Comparison of ENCODE assay signal across 8 cellular contexts in the genomic region with DNA sequence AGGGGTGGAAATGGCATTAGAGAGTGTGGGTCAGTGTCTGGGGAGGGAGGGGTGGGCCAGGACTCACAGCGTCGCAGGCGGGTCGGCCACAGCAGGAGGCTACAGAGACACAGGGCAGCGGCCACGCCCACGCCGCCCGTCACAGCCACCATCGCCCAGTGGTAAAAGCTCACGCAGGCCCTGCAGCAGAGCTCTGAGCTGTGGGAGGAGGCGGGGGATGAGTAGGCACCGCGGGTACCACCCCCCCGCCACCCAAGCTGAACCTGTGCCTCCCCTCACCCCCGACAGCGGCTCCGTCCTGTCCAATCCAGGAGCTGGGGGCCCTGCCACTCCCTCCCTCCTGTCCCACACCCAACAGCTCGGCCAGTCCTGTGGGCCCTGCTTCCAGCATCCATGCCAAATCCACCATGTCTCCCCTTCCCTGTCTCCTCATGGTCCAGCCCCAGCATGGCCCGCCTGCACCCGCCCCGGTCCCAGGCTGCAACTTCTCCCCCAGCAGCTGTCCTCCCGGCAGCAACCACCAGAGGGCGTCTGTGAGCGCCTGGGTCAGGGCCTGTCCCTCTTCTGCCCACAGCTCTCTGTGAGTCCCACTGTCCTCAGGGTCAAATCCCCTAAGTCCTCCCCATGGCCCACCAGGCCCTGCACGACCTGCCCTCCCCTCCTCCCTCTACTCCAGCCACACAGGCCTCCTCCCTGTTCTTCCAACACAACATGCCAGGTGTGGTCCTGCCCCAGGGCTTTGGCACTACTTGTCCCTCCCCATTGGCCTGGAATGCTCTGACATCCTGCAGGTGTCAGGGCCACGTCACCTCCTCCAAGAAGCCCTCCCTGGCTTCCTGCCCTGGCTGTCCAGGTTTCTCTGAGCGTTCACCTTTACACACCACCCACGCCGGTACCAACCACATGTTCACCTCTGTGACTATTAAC. TPM values are rescaled to one million over a fixed set of nuclear protein-coding genes. Genes with fewer than 3 reads are reported as not detected.
DNase-seq lines count a peak whose midpoint lies in the region; ATAC-seq and TF ChIP-seq lines count a peak whose summit lies in the region.

No MANE protein-coding gene starts in this region.

- no peaks in the 10 kb centered on the region for H3K9me3 ChIP-seq in esophagus muscularis mucosa

- H3K36me3 ChIP-seq in esophagus muscularis mucosa = peaks cover 0 to 57% (median 48%) of the 10 kb centered on the region in 4 donors

- no peak for TF ChIP-seq EP300 in esophagus muscularis mucosa (IDR thresholded peaks at IDR 0.05)

- no peaks in the 10 kb centered on the region for H3K27me3 Mint-ChIP-seq in activated T-cell treated with anti-CD3 and anti-CD28 coated beads, Interleukin-2, amount 50 U/mL, for 72 hours (ENCODE audit: low read depth)
- no peaks in the 10 kb centered on the region for H3K27me3 Mint-ChIP-seq in nephron (ENCODE audit: low read depth)

- no peak overlapping the region for H3K27ac ChIP-seq in esophagus muscularis mucosa (replicated peaks in 1 of 4)

- TF ChIP-seq CTCF in esophagus muscularis mucosa (IDR thresholded peaks at IDR 0.05) (peak; percentile 94 to 99 (median 95)), nephron (IDR thresholded peaks at IDR 0.05; ENCODE audit: unreplicated experiment in 3 of 3) (peak; percentile 81 to 88 (median 87))

- H3K4me3 Mint-ChIP-seq in activated T-cell treated with anti-CD3 and anti-CD28 coated beads, Interleukin-2, amount 50 U/mL, for 72 hours = no peak overlapping the region
- no peak overlapping the region for H3K4me3 Mint-ChIP-seq in nephron

- DNase-seq in NCI-H510A treated with DMSO at 0.1 percent for 48 hours (lab: John Stamatoyannopoulos, UW) (peak; percentile 17), NCI-H510A (lab: John Stamatoyannopoulos, UW) (no peak), OCI-M1 (lab: John Stamatoyannopoulos, UW) (peak; percentile 72), esophagus muscularis mucosa (ENCODE audit: extremely low spot score) (no peak)
- peak; percentile 80 to 88 for DNase-seq in activated T-cell treated with anti-CD3 and anti-CD28 coated beads, Interleukin-2, amount 50 U/mL, for 72 hours
- peak; percentile 64 for DNase-seq in stimulated activated naive CD4-positive, alpha-beta T cell treated with Interleukin-2 at 50 U/mL for 16 hours (lab: John Stamatoyannopoulos, UW)

- intact Hi-C loops in esophagus muscularis mucosa (cut with DNase I) = loop anchor here (1.0 to 5.0 kb wide), 2 partner anchors 73 to 162 kb away; a partner anchor contains a TSS

- WGBS in esophagus muscularis mucosa = 45% methylated on average over 14 of the region's 30 CpGs

- H3K4me1 Mint-ChIP-seq in activated T-cell treated with anti-CD3 and anti-CD28 coated beads, Interleukin-2, amount 50 U/mL, for 72 hours (ENCODE audit: low read depth) = peaks cover 12% of the 10 kb centered on the region
- no peaks in the 10 kb centered on the region for H3K4me1 Mint-ChIP-seq in nephron

- ATAC-seq in activated T-cell treated with anti-CD3 and anti-CD28 coated beads, Interleukin-2, amount 50 U/mL, for 72 hours (replicated peaks in 1 of 2) = peak; percentile 68 to 77
- ATAC-seq in GM21515 (IDR thresholded peaks at IDR 0.05; ENCODE audit: unreplicated experiment) = no peak

- no peak overlapping the region for H3K4me3 ChIP-seq in esophagus muscularis mucosa

- no peak overlapping the region for H3K27ac Mint-ChIP-seq in activated T-cell treated with anti-CD3 and anti-CD28 coated beads, Interleukin-2, amount 50 U/mL, for 72 hours
- H3K27ac Mint-ChIP-seq in nephron = no peak overlapping the region

- H3K36me3 Mint-ChIP-seq in activated T-cell treated with anti-CD3 and anti-CD28 coated beads, Interleukin-2, amount 50 U/mL, for 72 hours (ENCODE audit: insufficient read depth in 2 of 2) = peaks cover 0 to 8% of the 10 kb centered on the region in 2 donors
- H3K36me3 Mint-ChIP-seq in nephron (ENCODE audit: low read depth) = peaks cover 5% of the 10 kb centered on the region

- H3K27me3 ChIP-seq in esophagus muscularis mucosa = no peaks in the 10 kb centered on the region

- TF ChIP-seq POLR2A in esophagus muscularis mucosa (IDR thresholded peaks at IDR 0.05; ENCODE audit: low read depth) = no peak

- peaks cover 0 to 27% (median 11%) of the 10 kb centered on the region in 4 donors for H3K4me1 ChIP-seq in esophagus muscularis mucosa

- H3K9me3 Mint-ChIP-seq in activated T-cell treated with anti-CD3 and anti-CD28 coated beads, Interleukin-2, amount 50 U/mL, for 72 hours = no peaks in the 10 kb centered on the region
- no peaks in the 10 kb centered on the region for H3K9me3 Mint-ChIP-seq in nephron

RNA-seq across cellular contexts. Expression of a gene that starts 6.0 kb away (rescaled TPM):
- 10 to 100 TPM in 1 of 2 donors, 1 to 10 TPM in 1; 4.6 to 10.7 TPM for total RNA-seq in activated T-cell treated with anti-CD3 and anti-CD28 coated beads, Interleukin-2, amount 50 U/mL, for 72 hours
- not detected for total RNA-seq in esophagus muscularis mucosa

RNA-seq across cellular contexts. Expression of a gene that starts 12.4 kb away (rescaled TPM):
- 10 to 100 TPM; 50.8 to 69.9 TPM for total RNA-seq in activated T-cell treated with anti-CD3 and anti-CD28 coated beads, Interleukin-2, amount 50 U/mL, for 72 hours
- 10 to 100 TPM; 28.2 to 87.0 (median 62.4) TPM for total RNA-seq in esophagus muscularis mucosa

RNA-seq across cellular contexts. Expression of a gene that starts 27.7 kb away (rescaled TPM):
- total RNA-seq in activated T-cell treated with anti-CD3 and anti-CD28 coated beads, Interleukin-2, amount 50 U/mL, for 72 hours = 10 to 100 TPM; 68.9 to 78.3 TPM
- 100 to 1,000 TPM; 136 to 202 (median 161) TPM for total RNA-seq in esophagus muscularis mucosa

RNA-seq across cellular contexts. Expression of a gene that starts 38.9 kb away (rescaled TPM):
- total RNA-seq in activated T-cell treated with anti-CD3 and anti-CD28 coated beads, Interleukin-2, amount 50 U/mL, for 72 hours = 10 to 100 TPM; 66.2 to 85.9 TPM
- 10 to 100 TPM; 15.8 to 41.2 (median 31.4) TPM for total RNA-seq in esophagus muscularis mucosa

RNA-seq across cellular contexts. Expression of a gene that starts 40.3 kb away (rescaled TPM):
- total RNA-seq in activated T-cell treated with anti-CD3 and anti-CD28 coated beads, Interleukin-2, amount 50 U/mL, for 72 hours = 1 to 10 TPM in 1 of 2 donors, under 1 TPM in 1; 0.65 to 1.1 TPM
- total RNA-seq in esophagus muscularis mucosa = 10 to 100 TPM in 1 of 4 donors, 1 to 10 TPM in 3; 4.1 to 17.5 (median 4.9) TPM

Comparison
In these comparisons a context has a peak if more than half of its experiments do, and no peak if none do; other contexts are left out.
1. DNase-seq: peak in NCI-H510A treated with DMSO at 0.1 percent for 48 hours (single experiment), OCI-M1 (single experiment), activated T-cell treated with anti-CD3 and anti-CD28 coated beads, Interleukin-2, amount 50 U/mL, for 72 hours (2 of 2) and stimulated activated naive CD4-positive, alpha-beta T cell treated with Interleukin-2 at 50 U/mL for 16 hours (single experiment); none in NCI-H510A (single experiment) and esophagus muscularis mucosa (single experiment).
2. RNA of a gene that starts 6.0 kb away (total RNA-seq): 4.6 to 10.7 TPM in activated T-cell treated with anti-CD3 and anti-CD28 coated beads, Interleukin-2, amount 50 U/mL, for 72 hours; not detected in esophagus muscularis mucosa; every median in the first group is over 4 times any median in the second.